Comparison of ENCODE assay signal across 9 cellular contexts in genomic region chr6:55868910-55869479, GRCh38. TPM values are rescaled to one million over a fixed set of nuclear protein-coding genes. Genes with fewer than 3 reads are reported as not detected.
DNase-seq lines count a peak whose midpoint lies in the region; ATAC-seq and TF ChIP-seq lines count a peak whose summit lies in the region.
"Had no signal": no experiment of that assay in that cellular context is flagged by ENCODE, and none has a peak within 500 bp of the region (broad histone marks: within the 10 kb centered on the region; RNA-seq: fewer than 3 reads in every experiment).

No MANE protein-coding gene starts in this region.

- no peaks in the 10 kb centered on the region for H3K36me3 ChIP-seq in tibial nerve
- no peaks in the 10 kb centered on the region for H3K36me3 ChIP-seq in neural progenitor cell
- no peaks in the 10 kb centered on the region for H3K36me3 ChIP-seq in GM23248 (ENCODE audit: low read depth)

- ATAC-seq in GM18502 (IDR thresholded peaks at IDR 0.05; ENCODE audit: poor library complexity, unreplicated experiment) = peak; percentile 98
- peak; percentile 91 for ATAC-seq in GM21528 (IDR thresholded peaks at IDR 0.05; ENCODE audit: low FRiP score, unreplicated experiment)
- peak; percentile 90 for ATAC-seq in HG03571 (IDR thresholded peaks at IDR 0.05; ENCODE audit: unreplicated experiment)

- H3K27me3 ChIP-seq in tibial nerve = no peaks in the 10 kb centered on the region
- H3K27me3 ChIP-seq in neural progenitor cell = no peaks in the 10 kb centered on the region
- 0 out of 2 replicates have a peak, but pooled peaks cover 5% of the 10 kb centered on the region for H3K27me3 ChIP-seq in GM23248 (replicated peaks; ENCODE audit: insufficient read depth)

- peaks cover 4% of the 10 kb centered on the region for H3K27me3 Mint-ChIP-seq in neural progenitor cell (ENCODE audit: insufficient read depth, low read depth)

- no peak overlapping the region for H3K4me3 Mint-ChIP-seq in neural progenitor cell

- peaks cover 9% of the 10 kb centered on the region for H3K79me2 ChIP-seq in neural progenitor cell (ENCODE audit: low read depth)
- H3K79me2 ChIP-seq in GM23248 (ENCODE audit: insufficient read depth) = no peaks in the 10 kb centered on the region

- no peak overlapping the region for H3K27ac Mint-ChIP-seq in neural progenitor cell

- H3K4me1 ChIP-seq in tibial nerve (no peaks in the 10 kb centered on the region), neural progenitor cell (peaks cover 29% of the 10 kb centered on the region), GM23248 (ENCODE audit: insufficient read depth) (no peaks in the 10 kb centered on the region)

- H3K9me3 ChIP-seq in tibial nerve (no peaks in the 10 kb centered on the region), neural progenitor cell (ENCODE audit: low read depth) (no peaks in the 10 kb centered on the region), GM23248 (ENCODE audit: low read depth) (no peaks in the 10 kb centered on the region)

- H3K4me2 ChIP-seq in neural progenitor cell (no peak overlapping the region), GM23248 (ENCODE audit: unreplicated experiment) (no peak overlapping the region)

- no peaks in the 10 kb centered on the region for H3K9me2 ChIP-seq in GM23248 (ENCODE audit: insufficient read depth)

- peaks cover 22% of the 10 kb centered on the region for H3K4me1 Mint-ChIP-seq in neural progenitor cell

- no peaks in the 10 kb centered on the region for H3K36me3 Mint-ChIP-seq in neural progenitor cell

- H3K9ac ChIP-seq in neural progenitor cell (no peak overlapping the region), GM23248 (no peak overlapping the region)

- DNase-seq in epithelial cell of esophagus (ENCODE audit: low read depth) (peak; percentile 43), tibial nerve (ENCODE audit: low spot score in 2 of 2) (no peak), neural progenitor cell (ENCODE audit: low spot score) (no peak), GM23248 (no peak)
- no peak for DNase-seq in effector CD4-positive, alpha-beta T cell

- no peak overlapping the region for H3K4me3 ChIP-seq in epithelial cell of esophagus (ENCODE audit: low read length)
- no peak overlapping the region for H3K4me3 ChIP-seq in tibial nerve
- H3K4me3 ChIP-seq in neural progenitor cell = no peak overlapping the region
- no peak overlapping the region for H3K4me3 ChIP-seq in GM23248

- WGBS in tibial nerve, 2 donors = 35 to 36% methylated on average over 5 of the region's 5 CpGs
- WGBS in GM23248 (ENCODE audit: low coverage in 1 of 2, low lambda C conversion rate in 2 of 2, missing lambda C conversion rate in 2 of 2), 2 experiments = 62 to 67% methylated on average over 5 of the region's 5 CpGs

- no peak for TF ChIP-seq CTCF in epithelial cell of esophagus (IDR thresholded peaks at IDR 0.05; ENCODE audit: insufficient read depth, low read depth, low read length, missing control alignments)
- no peak for TF ChIP-seq CTCF in tibial nerve (IDR thresholded peaks at IDR 0.05)
- TF ChIP-seq CTCF in neural progenitor cell (IDR thresholded peaks at IDR 0.05) = no peak

- no peaks in the 10 kb centered on the region for H4K20me1 ChIP-seq in neural progenitor cell (ENCODE audit: low read depth)
- no peaks in the 10 kb centered on the region for H4K20me1 ChIP-seq in GM23248 (ENCODE audit: insufficient read depth)

- H3K27ac ChIP-seq in tibial nerve (no peak overlapping the region), neural progenitor cell (no peak overlapping the region), GM23248 (no peak overlapping the region)

- H3F3A ChIP-seq in neural progenitor cell (ENCODE audit: low read depth) (no peaks in the 10 kb centered on the region), GM23248 (ENCODE audit: insufficient read depth) (no peaks in the 10 kb centered on the region)

- in situ Hi-C loops in GM23248 (cut with MboI) = no loop called here

- no peak overlapping the region for H2AFZ ChIP-seq in neural progenitor cell (replicated peaks)
- no peak overlapping the region for H2AFZ ChIP-seq in GM23248

- no peak for TF ChIP-seq EP300 in tibial nerve (IDR thresholded peaks at IDR 0.05)

- no peaks in the 10 kb centered on the region for H3K9me3 Mint-ChIP-seq in neural progenitor cell

- TF ChIP-seq POLR2A in tibial nerve (IDR thresholded peaks at IDR 0.05) = no peak

RNA-seq across cellular contexts. Expression of gene BMP5, which starts 6.4 kb away (rescaled TPM):
- 1 to 10 TPM in 2 of 4 donors, under 1 TPM in 2; 0.44 to 1.5 (median 1.1) TPM for total RNA-seq in tibial nerve
- 1.2 and 1.5 TPM in 2 replicates for total RNA-seq in neural progenitor cell (ENCODE audit: low replicate concordance)
- total RNA-seq in GM23248 (2014; rRNA removed; shearing (Covaris generic)) = not detected in 2 replicates
- polyA plus RNA-seq in GM23248 (2016; fragmentation: Nextera tagmentation; extraction: Ambion mirVana) = not detected in 2 replicates
- total RNA-seq: dermis microvascular lymphatic vessel endothelial cell had no signal
